Comparison of ENCODE assay signal across 1 cellular context in genomic region chr19:54133312-54133956, GRCh38.
A peak's percentile ranks its signal among the peaks of the same experiment; 100 is the strongest.
TF ChIP-seq lines count a peak whose summit lies in the region.

No MANE protein-coding gene starts in this region.

TF ChIP-seq in HepG2, 621 proteins besides CTCF, POLR2A, EP300 and RAD21 (continued from another document and continues in another):
- TF ChIP-seq ZNF512B (CRISPR knock-in tag; IDR thresholded peaks at IDR 0.05; ENCODE audit: borderline replicate concordance) (no peak), FOSL1 (CRISPR knock-in tag; IDR thresholded peaks at IDR 0.05; ENCODE audit: borderline replicate concordance) (no peak), PAX8 (CRISPR knock-in tag; IDR thresholded peaks at IDR 0.05; ENCODE audit: borderline replicate concordance) (no peak), HNF4G (IDR thresholded peaks at IDR 0.05; ENCODE audit: borderline replicate concordance, low read depth, low read length) (no peak), HNF4G (CRISPR knock-in tag; IDR thresholded peaks at IDR 0.05; ENCODE audit: borderline replicate concordance, low read depth) (no peak), ZNF318 (CRISPR knock-in tag; IDR thresholded peaks at IDR 0.05) (no peak), ZBTB10 (CRISPR knock-in tag; IDR thresholded peaks at IDR 0.05; ENCODE audit: borderline replicate concordance) (no peak), KDM2A (CRISPR knock-in tag; IDR thresholded peaks at IDR 0.05; ENCODE audit: borderline replicate concordance, low read depth) (no peak), PHF21A (CRISPR knock-in tag; IDR thresholded peaks at IDR 0.05) (no peak), ZGPAT (CRISPR knock-in tag; IDR thresholded peaks at IDR 0.05) (no peak), HCFC1 (IDR thresholded peaks at IDR 0.05; ENCODE audit: low read depth, low read length) (peak; percentile 44; the same call in 1 of the 2 replicates), ZNF280D (CRISPR knock-in tag; IDR thresholded peaks at IDR 0.05) (no peak), TCF7 (IDR thresholded peaks at IDR 0.05; ENCODE audit: low read depth) (no peak), SP4 (CRISPR knock-in tag; IDR thresholded peaks at IDR 0.05) (no peak), POLR2AphosphoS2 (IDR thresholded peaks at IDR 0.05; ENCODE audit: low read depth, low read length) (peak; percentile 89; the same call in 1 of the 2 replicates), MEIS2 (CRISPR knock-in tag; IDR thresholded peaks at IDR 0.05) (no peak), NAIF1 (CRISPR knock-in tag; IDR thresholded peaks at IDR 0.05; ENCODE audit: borderline replicate concordance) (no peak), BHLHE40 (IDR thresholded peaks at IDR 0.05; ENCODE audit: low read length) (peak; percentile 57), DBP (CRISPR knock-in tag; IDR thresholded peaks at IDR 0.05; ENCODE audit: not compliant biosample characterization) (no peak), MAZ (IDR thresholded peaks at IDR 0.05; ENCODE audit: borderline replicate concordance, low read depth, low read length) (peak; percentile 93), MAZ (CRISPR knock-in tag; IDR thresholded peaks at IDR 0.05; ENCODE audit: low read depth) (no peak), ATF7-NPFF (CRISPR knock-in tag; IDR thresholded peaks at IDR 0.05; ENCODE audit: low read depth) (no peak), USF2 (IDR thresholded peaks at IDR 0.05; ENCODE audit: low read depth, low read length) (peak; percentile 48; the same call in 1 of the 2 replicates), USF2 (CRISPR knock-in tag; IDR thresholded peaks at IDR 0.05; ENCODE audit: borderline replicate concordance) (no peak)
